In the genomic region with DNA sequence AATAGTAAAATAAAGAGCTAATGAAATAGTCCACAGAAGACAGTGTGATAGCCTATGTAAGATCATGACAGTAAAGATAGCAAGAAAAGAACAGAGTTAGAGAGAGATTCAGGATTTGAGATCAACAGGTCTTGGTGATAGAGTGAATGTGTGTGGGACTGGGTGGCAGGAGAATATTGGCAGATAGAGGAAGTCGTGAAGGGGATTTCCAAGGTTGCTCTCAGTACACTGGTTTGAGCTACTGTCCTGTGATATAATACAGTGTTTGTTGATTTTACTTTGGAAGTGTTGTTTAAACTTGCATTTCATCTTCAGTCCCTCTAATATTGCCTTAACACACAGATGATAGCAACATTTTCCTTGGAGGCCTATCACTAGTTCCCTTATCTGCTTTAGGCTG, we compare ENCODE assay signal across 8 cellular contexts. TPM values are rescaled to one million over a fixed set of nuclear protein-coding genes. Genes with fewer than 3 reads are reported as not detected.
A peak's percentile ranks its signal among the peaks of the same experiment; 100 is the strongest.
DNase-seq lines count a peak whose midpoint lies in the region; ATAC-seq and TF ChIP-seq lines count a peak whose summit lies in the region.

No MANE protein-coding gene starts in this region.

- peak overlapping the region; percentile 78 for H3K4me2 ChIP-seq in OCI-LY3 (ENCODE audit: low read length)

- H3K36me3 ChIP-seq in OCI-LY3 (replicated peaks; ENCODE audit: low read depth, low read length) (no peaks in the 10 kb centered on the region), gastroesophageal sphincter (no peaks in the 10 kb centered on the region)

- TF ChIP-seq POLR2A in gastroesophageal sphincter (IDR thresholded peaks at IDR 0.05) = no peak

- H3K9me3 Mint-ChIP-seq in activated T-cell treated with anti-CD3 and anti-CD28 coated beads, Interleukin-2, amount 50 U/mL, for 72 hours = no peaks in the 10 kb centered on the region
- peaks cover 3% of the 10 kb centered on the region for H3K9me3 Mint-ChIP-seq in stimulated activated naive CD8-positive, alpha-beta T cell treated with anti-CD3 and anti-CD28 coated beads, Interleukin-15, Interleukin-2, amounts not matched to agents 100 ng/mL and 50 ng/mL, for 24 hours

- no peaks in the 10 kb centered on the region for H3K9me3 ChIP-seq in OCI-LY3 (ENCODE audit: insufficient read depth, low read length)
- no peaks in the 10 kb centered on the region for H3K9me3 ChIP-seq in gastroesophageal sphincter

- H3K4me3 ChIP-seq in OCI-LY3 (ENCODE audit: low read length) (peak overlapping the region; percentile 35), gastroesophageal sphincter (no peak overlapping the region)

- H2AFZ ChIP-seq in OCI-LY3 (ENCODE audit: low read depth, low read length) = peak overlapping the region; percentile 69

- peak overlapping the region; percentile 67 for H3K27ac Mint-ChIP-seq in activated T-cell treated with anti-CD3 and anti-CD28 coated beads, Interleukin-2, amount 50 U/mL, for 72 hours
- H3K27ac Mint-ChIP-seq in stimulated activated naive CD8-positive, alpha-beta T cell treated with anti-CD3 and anti-CD28 coated beads, Interleukin-15, Interleukin-2, amounts not matched to agents 100 ng/mL and 50 ng/mL, for 24 hours = peak overlapping the region; percentile 77

- no peaks in the 10 kb centered on the region for H3K27me3 Mint-ChIP-seq in activated T-cell treated with anti-CD3 and anti-CD28 coated beads, Interleukin-2, amount 50 U/mL, for 72 hours (ENCODE audit: low read depth)
- no peaks in the 10 kb centered on the region for H3K27me3 Mint-ChIP-seq in stimulated activated naive CD8-positive, alpha-beta T cell treated with anti-CD3 and anti-CD28 coated beads, Interleukin-15, Interleukin-2, amounts not matched to agents 100 ng/mL and 50 ng/mL, for 24 hours

- H3K4me3 Mint-ChIP-seq in activated T-cell treated with anti-CD3 and anti-CD28 coated beads, Interleukin-2, amount 50 U/mL, for 72 hours = peak overlapping the region; percentile 48 to 55
- peak overlapping the region; percentile 19 for H3K4me3 Mint-ChIP-seq in stimulated activated naive CD8-positive, alpha-beta T cell treated with anti-CD3 and anti-CD28 coated beads, Interleukin-15, Interleukin-2, amounts not matched to agents 100 ng/mL and 50 ng/mL, for 24 hours

- intact Hi-C loops in cardiac septum (cut with DNase I) (no loop called here), posterior cingulate gyrus (cut with DNase I) (no loop called here)

- ATAC-seq in activated T-cell treated with anti-CD3 and anti-CD28 coated beads, Interleukin-2, amount 50 U/mL, for 72 hours (replicated peaks in 1 of 2) = peak; percentile 16 to 32
- ATAC-seq in HG02852 (IDR thresholded peaks at IDR 0.05; ENCODE audit: unreplicated experiment) (peak; percentile 84), gastroesophageal sphincter (no peak)

- H3K79me2 ChIP-seq in OCI-LY3 (ENCODE audit: low read length) = no peaks in the 10 kb centered on the region

- no peaks in the 10 kb centered on the region for H3K27me3 ChIP-seq in OCI-LY3 (ENCODE audit: low read depth, low read length)
- H3K27me3 ChIP-seq in gastroesophageal sphincter = no peaks in the 10 kb centered on the region

- TF ChIP-seq EP300 in gastroesophageal sphincter (IDR thresholded peaks at IDR 0.05) = no peak

- TF ChIP-seq CTCF in OCI-LY3 (IDR thresholded peaks at IDR 0.05; ENCODE audit: low read depth, low read length) = no peak
- TF ChIP-seq CTCF in gastroesophageal sphincter (IDR thresholded peaks at IDR 0.05) = no peak

- peaks cover 84% of the 10 kb centered on the region for H3K4me1 ChIP-seq in OCI-LY3 (ENCODE audit: low read length)
- H3K4me1 ChIP-seq in gastroesophageal sphincter = no peaks in the 10 kb centered on the region

- H4K20me1 ChIP-seq in OCI-LY3 (ENCODE audit: insufficient read depth, low read length) = no peaks in the 10 kb centered on the region

- no peak for DNase-seq in activated T-cell treated with anti-CD3 and anti-CD28 coated beads, Interleukin-2, amount 50 U/mL, for 72 hours
- no peak for DNase-seq in activated T-cell treated with anti-CD3 and anti-CD28 coated beads, Interleukin-2, amount 50 U/mL, for 1 hour
- no peak for DNase-seq in cardiac septum (ENCODE audit: low spot score)
- no peak for DNase-seq in posterior cingulate gyrus

- H3K27ac ChIP-seq in OCI-LY3 (ENCODE audit: low read length) = peak overlapping the region; percentile 88
- H3K27ac ChIP-seq in gastroesophageal sphincter = no peak overlapping the region

- whole genome bisulfite sequencing in gastroesophageal sphincter (ENCODE audit: low coverage in 1 of 2), 2 donors = 0 to 79% methylated on average over 1 of the region's 1 CpG

- H3K4me1 Mint-ChIP-seq in activated T-cell treated with anti-CD3 and anti-CD28 coated beads, Interleukin-2, amount 50 U/mL, for 72 hours (ENCODE audit: low read depth) = peaks cover 73% of the 10 kb centered on the region
- H3K4me1 Mint-ChIP-seq in stimulated activated naive CD8-positive, alpha-beta T cell treated with anti-CD3 and anti-CD28 coated beads, Interleukin-15, Interleukin-2, amounts not matched to agents 100 ng/mL and 50 ng/mL, for 24 hours (ENCODE audit: low read depth) = peaks cover 67% of the 10 kb centered on the region

- no peaks in the 10 kb centered on the region for H3K36me3 Mint-ChIP-seq in activated T-cell treated with anti-CD3 and anti-CD28 coated beads, Interleukin-2, amount 50 U/mL, for 72 hours (ENCODE audit: insufficient read depth in 2 of 2)
- H3K36me3 Mint-ChIP-seq in stimulated activated naive CD8-positive, alpha-beta T cell treated with anti-CD3 and anti-CD28 coated beads, Interleukin-15, Interleukin-2, amounts not matched to agents 100 ng/mL and 50 ng/mL, for 24 hours (ENCODE audit: low read depth) = no peaks in the 10 kb centered on the region

- peak overlapping the region; percentile 67 for H3K9ac ChIP-seq in OCI-LY3 (ENCODE audit: low read length)

RNA-seq across cellular contexts. Expression of gene DTHD1, which starts 44.1 kb away (rescaled TPM):
- total RNA-seq in activated T-cell treated with anti-CD3 and anti-CD28 coated beads, Interleukin-2, amount 50 U/mL, for 72 hours = 10 to 100 TPM in 1 of 2 donors, 1 to 10 TPM in 1; 7.9 to 13.5 TPM
- total RNA-seq in cardiac septum (0.08 TPM), gastroesophageal sphincter (under 1 TPM in 2 of 4 donors, not detected in 2; 0.15 to 0.81 TPM)
